Comparison of ENCODE assay signal across 7 cellular contexts in the genomic region with DNA sequence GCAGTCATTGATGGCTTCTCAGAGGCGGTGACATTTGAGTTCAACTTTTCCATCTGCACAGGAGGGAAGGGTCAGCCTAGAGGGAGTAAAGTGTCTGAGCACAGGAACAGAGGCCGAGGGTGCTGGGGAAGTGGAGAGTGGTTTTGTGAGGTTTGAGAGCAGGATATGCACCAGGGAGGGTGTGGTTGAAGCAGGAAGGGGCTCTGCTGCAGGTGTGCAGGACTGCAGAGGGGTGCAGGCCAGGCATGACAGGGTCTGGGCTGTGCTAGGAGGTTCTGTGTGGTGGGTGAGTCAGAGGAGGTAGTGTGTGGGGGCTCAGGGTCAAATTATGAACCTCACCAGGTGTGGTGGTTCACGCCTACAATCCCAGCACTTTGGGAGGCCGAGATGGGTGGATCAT.
A peak's percentile ranks its signal among the peaks of the same experiment; 100 is the strongest.
DNase-seq lines count a peak whose midpoint lies in the region; ATAC-seq, FAIRE-seq and TF ChIP-seq lines count a peak whose summit lies in the region.
"Not testable (repeated sequence)": the region's sequence is repeated elsewhere in the genome, so short reads cannot be mapped to it uniquely, and the experiment has no call there.

No MANE protein-coding gene starts in this region.

- H3K4me2 ChIP-seq in GM12878 (ENCODE audit: control insufficient read depth, insufficient read depth) = not testable (repeated sequence)

- FAIRE-seq in GM12878 (lab: Jason Lieb, UNC) = not testable (repeated sequence)

- TF ChIP-seq POLR2A in GM12878 (IDR thresholded peaks at IDR 0.05; ENCODE audit: low read depth, low read length) = not testable (repeated sequence)

- intact Hi-C loops in GM12878 (cut with micrococcal nuclease; ENCODE audit: unreplicated experiment) = not testable (repeated sequence)

- TF ChIP-seq CTCF in GM12878 (IDR thresholded peaks at IDR 0.05 in 2 of 3, conservative IDR thresholded peaks at IDR 0.05 in 1 of 3; ENCODE audit: control insufficient read depth in 2 of 3, extremely low read depth in 1 of 3, insufficient read depth in 1 of 3, low read depth in 3 of 3, low read length in 3 of 3) = not testable (repeated sequence)

- H3K4me3 ChIP-seq in GM12878 = not testable (repeated sequence)

- POLR2A ChIA-PET in GM12878 (lab: Charles Lee) = not testable (repeated sequence)

- not testable (repeated sequence) for H2AFZ ChIP-seq in GM12878 (ENCODE audit: control insufficient read depth, low read depth, low read length)

- peak; percentile 65 for ATAC-seq in GM18517 (IDR thresholded peaks at IDR 0.05; ENCODE audit: unreplicated experiment)
- ATAC-seq in GM19397 (IDR thresholded peaks at IDR 0.05; ENCODE audit: unreplicated experiment) = peak; percentile 57
- ATAC-seq in GM21447 (IDR thresholded peaks at IDR 0.05; ENCODE audit: unreplicated experiment) = peak; percentile 81
- peak; percentile 64 for ATAC-seq in GM21786 (IDR thresholded peaks at IDR 0.05; ENCODE audit: unreplicated experiment)
- peak; percentile 42 for ATAC-seq in HG02938 (IDR thresholded peaks at IDR 0.05; ENCODE audit: unreplicated experiment)
- peak; percentile 57 for ATAC-seq in HG03196 (IDR thresholded peaks at IDR 0.05; ENCODE audit: unreplicated experiment)
- ATAC-seq in GM12878 = peak; percentile 65

- BruUV-seq in GM12878 (replicated peaks; lab: Mats Ljungman, UMichigan) = not testable (repeated sequence)

- H3K27me3 ChIP-seq in GM12878 (replicated peaks in 1 of 2; ENCODE audit: control insufficient read depth in 2 of 2, insufficient read depth in 2 of 2, low read length in 1 of 2) = not testable (repeated sequence)

- H3K9me3 ChIP-seq in GM12878 (replicated peaks; ENCODE audit: control insufficient read depth, insufficient read depth, low read length) = not testable (repeated sequence)

- no CpG with 5 or more reads among the region's 4 CpGs for WGBS in GM12878 (ENCODE audit: insufficient coverage, insufficient replicate concordance, low lambda C conversion rate, missing lambda C conversion rate)

- CTCF ChIA-PET in GM12878 (lab: Yijun Ruan, JAX) = interaction anchor here (1.0 kb wide), 1 partner anchor 54 kb away, joined by 4 read pairs; no protein-coding TSS in a partner anchor

- not testable (repeated sequence) for TF ChIP-seq RAD21 in GM12878 (IDR thresholded peaks at IDR 0.05; ENCODE audit: insufficient read depth, low read depth, low read length)

- RAD21 ChIA-PET in GM12878 (lab: Charles Lee; ENCODE audit: unreplicated experiment) = not testable (repeated sequence)

- TF ChIP-seq EP300 in GM12878 (IDR thresholded peaks at IDR 0.05; ENCODE audit: borderline replicate concordance in 1 of 2, control insufficient read depth in 1 of 2, low read depth in 2 of 2, low read length in 2 of 2) = not testable (repeated sequence)

- not testable (repeated sequence) for H3K79me2 ChIP-seq in GM12878 (ENCODE audit: control insufficient read depth, insufficient read depth, low read length)

- H3K9ac ChIP-seq in GM12878 (ENCODE audit: control insufficient read depth, insufficient read depth, low read length) = not testable (repeated sequence)

- DNase-seq in GM12878 (ENCODE audit: low read depth, low spot score) = not testable (repeated sequence)

- in situ Hi-C loops in GM12878 (cut with MboI) = not testable (repeated sequence)

- SMC1A ChIA-PET in GM12878 (lab: Charles Lee; ENCODE audit: uncharacterized antibody, unreplicated experiment) = not testable (repeated sequence)

- not testable (repeated sequence) for H3K27ac ChIP-seq in GM12878 (ENCODE audit: control insufficient read depth, insufficient read depth)

- H3K4me1 ChIP-seq in GM12878 (ENCODE audit: control insufficient read depth, insufficient read depth, low read length) = not testable (repeated sequence)

- not testable (repeated sequence) for H3K36me3 ChIP-seq in GM12878 (ENCODE audit: control insufficient read depth in 2 of 2, insufficient read depth in 2 of 2, low read length in 1 of 2)

- not testable (repeated sequence) for H4K20me1 ChIP-seq in GM12878 (ENCODE audit: control insufficient read depth, insufficient read depth)
